17 cellular contexts compared by ENCODE assay signal in the genomic region with DNA sequence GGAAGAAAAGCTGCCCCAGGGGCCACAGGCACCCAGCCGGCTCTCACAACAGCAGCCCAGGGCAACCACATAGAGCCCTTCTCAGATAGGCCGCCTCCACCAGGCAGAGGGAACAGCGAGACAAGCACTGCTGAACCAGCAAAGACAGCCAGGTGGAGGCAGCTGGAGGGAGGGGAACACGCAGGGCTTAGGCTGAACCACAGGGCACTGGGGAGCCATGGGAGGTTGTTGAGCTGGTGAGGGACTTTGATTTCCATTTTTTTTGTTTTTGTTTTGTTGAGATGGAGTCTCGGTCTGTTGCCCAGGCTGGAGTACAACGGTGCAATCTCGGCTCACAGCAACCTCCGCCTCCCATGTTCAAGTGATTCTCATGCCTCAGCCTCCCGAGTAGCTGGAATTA.
"Had no signal": no experiment of that assay in that cellular context is flagged by ENCODE, and none has a peak within 500 bp of the region (broad histone marks: within the 10 kb centered on the region; RNA-seq: fewer than 3 reads in every experiment).

No MANE protein-coding gene starts in this region.

- H3K27ac Mint-ChIP-seq: activated CD4-positive, alpha-beta memory T cell treated with anti-CD3 and anti-CD28 coated beads, Interleukin-2, amount 10 ng/mL, durations not matched to agents 7 days and 5 days; activated CD4-positive, alpha-beta T cell treated with anti-CD3 and anti-CD28 coated beads for 36 hours had no signal

- H3K4me3 Mint-ChIP-seq: activated CD4-positive, alpha-beta memory T cell treated with anti-CD3 and anti-CD28 coated beads, Interleukin-2, amount 10 ng/mL, durations not matched to agents 7 days and 5 days; activated CD4-positive, alpha-beta T cell treated with anti-CD3 and anti-CD28 coated beads for 36 hours had no signal

- H3K9me3 Mint-ChIP-seq: activated CD4-positive, alpha-beta memory T cell treated with anti-CD3 and anti-CD28 coated beads, Interleukin-2, amount 10 ng/mL, durations not matched to agents 7 days and 5 days; naive B cell had no signal

- H3K27me3 ChIP-seq: adrenal gland, right atrium auricular region, tibial artery, uterus had no signal

- H3K4me1 ChIP-seq: foreskin keratinocyte had no signal

- DNase-seq: activated CD4-positive, alpha-beta memory T cell treated with anti-CD3 and anti-CD28 coated beads, Interleukin-2, amount 10 ng/mL, durations not matched to agents 7 days and 5 days; activated CD4-positive, alpha-beta T cell treated with anti-CD3 and anti-CD28 coated beads for 36 hours; activated naive CD4-positive, alpha-beta T cell treated with Interleukin-2 at 50 U/mL for 16 hours; adrenal gland; caudate nucleus; colonic mucosa; foreskin keratinocyte; head of caudate nucleus; left cardiac atrium; midbrain; naive B cell; tibial artery; uterus had no signal

- H3K4me3 ChIP-seq: adrenal gland, colonic mucosa, lung, right atrium auricular region, tibial artery, uterus had no signal

- H3K9me3 ChIP-seq: adrenal gland, colonic mucosa, neutrophil, right atrium auricular region, tibial artery, uterus had no signal

- H3K36me3 ChIP-seq: colonic mucosa, uterus had no signal

- H3K27ac ChIP-seq: adrenal gland, colonic mucosa, foreskin keratinocyte, neutrophil, right atrium auricular region, tibial artery, uterus had no signal

- ATAC-seq: activated CD4-positive, alpha-beta T cell treated with anti-CD3 and anti-CD28 coated beads for 36 hours; foreskin keratinocyte; left cardiac atrium had no signal

- H3K36me3 Mint-ChIP-seq: naive B cell had no signal

- FAIRE-seq: small intestine had no signal
